8 cellular contexts compared by ENCODE assay signal in genomic region chr3:194685723-194686413, GRCh38. TPM values are rescaled to one million over a fixed set of nuclear protein-coding genes. Genes with fewer than 3 reads are reported as not detected.
DNase-seq lines count a peak whose midpoint lies in the region; ATAC-seq and TF ChIP-seq lines count a peak whose summit lies in the region.

Gene FAM43A, plus strand, starts transcription at chr3:194685883. Its CDS starts 944 bp downstream, at chr3:194686827.

- H3K9ac ChIP-seq in Karpas-422 (ENCODE audit: low read length), result peak within 1 kb of the TSS; percentile 88

- ATAC-seq in GM19463 (IDR thresholded peaks at IDR 0.05; ENCODE audit: unreplicated experiment), result peak; percentile 35
- peak; percentile 80 for ATAC-seq in RWPE2 (ENCODE audit: low read depth)
- peak; percentile 37 to 67 (median 56) for ATAC-seq in natural killer cell

- no peaks in the 10 kb centered on the region for H3K27me3 Mint-ChIP-seq in natural killer cell (ENCODE audit: low read depth in 2 of 2)

- H3K27me3 ChIP-seq in Karpas-422 (ENCODE audit: low read length) (no peaks in the 10 kb centered on the region), RWPE2 (ENCODE audit: insufficient read depth, poor library complexity, severe bottlenecking) (peaks cover 8% of the 10 kb centered on the region)

- peak within 1 kb of the TSS; percentile 98 for H3K4me3 Mint-ChIP-seq in natural killer cell

- H3K4me1 ChIP-seq in Karpas-422 (ENCODE audit: low read length) (peaks cover 56% of the 10 kb centered on the region), RWPE2 (ENCODE audit: insufficient read depth, poor library complexity, severe bottlenecking) (peaks cover 22% of the 10 kb centered on the region)

- H3K4me1 Mint-ChIP-seq in natural killer cell, result peaks cover 60% of the 10 kb centered on the region in 2 donors

- intact Hi-C loops in natural killer cell (cut with micrococcal nuclease), result loop anchor here (2.0 to 5.0 kb wide), 3 partner anchors 13 to 856 kb away; partner anchors contain the start of genes ACAP2, LSG1 and PPP1R2

- H3K4me3 ChIP-seq in Karpas-422 (ENCODE audit: low read length) (peak within 1 kb of the TSS; percentile 82), RWPE2 (ENCODE audit: severe bottlenecking) (peak within 1 kb of the TSS; percentile 49), fibroblast of pulmonary artery (replicated peaks; ENCODE audit: low read depth, low read length) (peak within 1 kb of the TSS; percentile 90)

- DNase-seq in Karpas-422 (peak; percentile 98), RWPE2 (ENCODE audit: low spot score) (peak; percentile 88), fibroblast of pulmonary artery (ENCODE audit: low read depth) (peak; percentile 98), natural killer cell (peak; percentile 79)
- DNase-seq in activated effector memory CD4-positive, alpha-beta T cell treated with Interleukin-2 at 50 U/mL for 16 hours, result peak; percentile 63
- peak; percentile 3 to 58 (median 50) for DNase-seq in stimulated activated naive CD4-positive, alpha-beta T cell (lab: John Stamatoyannopoulos, UW)

- peaks cover 23% of the 10 kb centered on the region for H3K79me2 ChIP-seq in Karpas-422 (ENCODE audit: low read length)

- H3K27ac ChIP-seq in C4-2B, result peak within 1 kb of the TSS; percentile 81
- peak within 1 kb of the TSS; percentile 93 for H3K27ac ChIP-seq in Karpas-422 (ENCODE audit: low read length)
- H3K27ac ChIP-seq in RWPE2 (ENCODE audit: poor library complexity, severe bottlenecking), result no peak within 1 kb of the TSS

- H3K9me3 ChIP-seq in Karpas-422 (ENCODE audit: low read length), result no peaks in the 10 kb centered on the region
- H3K9me3 ChIP-seq in RWPE2 (ENCODE audit: severe bottlenecking), result no peaks in the 10 kb centered on the region

- no peaks in the 10 kb centered on the region for H3K9me2 ChIP-seq in Karpas-422 (replicated peaks; ENCODE audit: insufficient read depth, low read length)

- no peaks in the 10 kb centered on the region for H3K36me3 Mint-ChIP-seq in natural killer cell

- no peaks in the 10 kb centered on the region for H3K9me3 Mint-ChIP-seq in natural killer cell

- H3K4me2 ChIP-seq in Karpas-422 (ENCODE audit: low read depth, low read length, poor library complexity, severe bottlenecking), result peak within 1 kb of the TSS; percentile 78

- peak within 1 kb of the TSS; percentile 89 to 98 for H3K27ac Mint-ChIP-seq in natural killer cell

- H3K36me3 ChIP-seq in Karpas-422 (ENCODE audit: insufficient read depth, low read length) (no peaks in the 10 kb centered on the region), RWPE2 (ENCODE audit: low read depth) (no peaks in the 10 kb centered on the region)

- TF ChIP-seq CTCF in C4-2B (conservative IDR thresholded peaks at IDR 0.05) (peak; percentile 24), RWPE2 (IDR thresholded peaks at IDR 0.05; ENCODE audit: poor library complexity, severe bottlenecking) (peak; percentile 8), fibroblast of pulmonary artery (IDR thresholded peaks at IDR 0.05; ENCODE audit: low read length, missing control alignments) (peak; percentile 29), natural killer cell (IDR thresholded peaks at IDR 0.05) (no peak)

- H2AFZ ChIP-seq in Karpas-422 (ENCODE audit: low read length), result no peak within 1 kb of the TSS

- peaks cover 15% of the 10 kb centered on the region for H4K20me1 ChIP-seq in Karpas-422 (ENCODE audit: insufficient read depth, low read depth, low read length)

RNA-seq across cellular contexts. Expression of gene FAM43A, which starts in this region (rescaled TPM):
- total RNA-seq in Karpas-422 (2014; rRNA removed; shearing (Covaris generic); ENCODE audit: low replicate concordance), result 80.7 and 147 TPM in 2 replicates
- 10 to 100 TPM; 13.2 to 35.2 (median 21.6) TPM for total RNA-seq in natural killer cell
